Comparison of ENCODE assay signal across 8 cellular contexts in the genomic region with DNA sequence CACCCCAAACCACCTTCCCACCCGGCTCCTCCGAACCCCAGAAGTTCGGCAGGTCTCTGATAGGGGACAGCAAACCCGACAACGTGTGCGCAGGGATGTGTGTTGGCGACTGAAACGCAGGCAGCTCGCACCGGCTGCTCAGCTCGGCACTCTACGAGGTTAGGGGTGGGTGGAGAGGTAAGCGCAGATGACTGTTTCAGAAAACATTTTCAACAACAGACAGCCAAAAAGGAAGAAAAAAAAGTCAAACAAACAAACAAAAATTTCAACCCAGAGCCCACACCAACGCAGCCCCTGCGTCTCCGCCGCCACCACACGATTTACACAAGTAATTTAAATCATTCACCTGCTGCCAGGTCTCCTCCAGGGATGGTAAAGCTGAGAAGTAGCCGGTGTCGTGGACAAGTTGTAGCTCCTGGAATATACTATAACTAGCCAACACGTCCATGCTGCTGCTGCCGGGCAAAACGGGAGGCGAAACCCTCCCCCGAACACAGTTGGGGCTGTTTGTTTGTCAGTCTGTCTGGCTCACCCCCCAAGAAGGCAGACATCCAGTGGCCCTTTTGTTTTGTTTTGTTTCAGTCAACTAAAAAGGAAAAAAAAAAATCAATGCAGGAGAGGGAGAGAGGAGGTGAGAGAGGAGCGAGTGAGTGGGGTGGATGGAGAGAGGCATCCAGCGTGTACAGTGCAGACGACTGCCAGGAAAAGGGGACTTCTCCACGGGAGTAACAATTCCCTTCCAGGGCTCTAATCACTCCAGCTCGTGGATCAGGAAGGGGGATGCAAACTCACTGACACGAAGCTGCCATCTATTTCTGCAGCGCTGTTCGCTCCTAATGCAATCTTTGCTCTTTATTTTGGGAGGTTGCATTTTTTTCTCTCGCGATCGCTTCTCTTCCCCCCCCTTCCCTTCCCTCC. TPM values are rescaled to one million over a fixed set of nuclear protein-coding genes. Genes with fewer than 3 reads are reported as not detected.
A peak's percentile ranks its signal among the peaks of the same experiment; 100 is the strongest.
DNase-seq lines count a peak whose midpoint lies in the region; ATAC-seq and TF ChIP-seq lines count a peak whose summit lies in the region.

Gene KLF7, minus strand, starts transcription at position 828 of the 918 bp plus-strand sequence. Its CDS starts 380 bp downstream, at position 448.

- H3K9me3 Mint-ChIP-seq in activated T-helper 2 cell treated with anti-CD3 and anti-CD28 coated beads, Interferon-gamma antibody, Interleukin-2, Interleukin-4, amounts not matched to agents 10 μg/mL and 5 μg/mL and 100 μg/mL, durations not matched to agents 14 hours and 24 hours and 36 hours: no peaks in the 10 kb centered on the region
- H3K9me3 Mint-ChIP-seq in natural killer cell: no peaks in the 10 kb centered on the region

- H3K4me1 Mint-ChIP-seq in activated T-helper 2 cell treated with anti-CD3 and anti-CD28 coated beads, Interferon-gamma antibody, Interleukin-2, Interleukin-4, amounts not matched to agents 10 μg/mL and 5 μg/mL and 100 μg/mL, durations not matched to agents 14 hours and 24 hours and 36 hours (ENCODE audit: low read depth): peaks cover 47% of the 10 kb centered on the region
- peaks cover 45 to 56% of the 10 kb centered on the region in 2 donors for H3K4me1 Mint-ChIP-seq in natural killer cell

- peak within 1 kb of the TSS; percentile 97 for H3K27ac Mint-ChIP-seq in activated T-helper 2 cell treated with anti-CD3 and anti-CD28 coated beads, Interferon-gamma antibody, Interleukin-2, Interleukin-4, amounts not matched to agents 10 μg/mL and 5 μg/mL and 100 μg/mL, durations not matched to agents 14 hours and 24 hours and 36 hours
- H3K27ac Mint-ChIP-seq in natural killer cell: peak within 1 kb of the TSS; percentile 92 to 99

- intact Hi-C loops in activated T-helper 2 cell treated with anti-CD3 and anti-CD28 coated beads, Interferon-gamma antibody, Interleukin-2, Interleukin-4, amounts not matched to agents 10 μg/mL and 5 μg/mL and 100 μg/mL, durations not matched to agents 14 hours and 24 hours and 36 hours (cut with micrococcal nuclease): loop anchor here (1.0 to 10.0 kb wide), 10 partner anchors 15 to 459 kb away; partner anchors contain the start of genes CREB1, FASTKD2, MDH1B and METTL21A
- intact Hi-C loops in natural killer cell (cut with micrococcal nuclease): loop anchor here (2.0 to 5.0 kb wide), 3 partner anchors 23 to 398 kb away; partner anchors contain the start of genes CREB1, FASTKD2 and MDH1B

- peak within 1 kb of the TSS; percentile 98 for H3K4me3 Mint-ChIP-seq in activated T-helper 2 cell treated with anti-CD3 and anti-CD28 coated beads, Interferon-gamma antibody, Interleukin-2, Interleukin-4, amounts not matched to agents 10 μg/mL and 5 μg/mL and 100 μg/mL, durations not matched to agents 14 hours and 24 hours and 36 hours (ENCODE audit: low read depth)
- H3K4me3 Mint-ChIP-seq in natural killer cell: peak within 1 kb of the TSS; percentile 99

- DNase-seq in NCI-H2107 treated with DMSO at 0.1 percent for 48 hours (lab: John Stamatoyannopoulos, UW; ENCODE audit: unreplicated experiment): peak; percentile 64
- no peak for DNase-seq in NCI-H2107 (lab: John Stamatoyannopoulos, UW)
- DNase-seq in NCI-H774 (lab: John Stamatoyannopoulos, UW): peak; percentile 51
- DNase-seq in activated T-helper 2 cell treated with anti-CD3 and anti-CD28 coated beads, Interferon-gamma antibody, Interleukin-2, Interleukin-4, amounts not matched to agents 10 μg/mL and 5 μg/mL and 100 μg/mL, durations not matched to agents 14 hours and 24 hours and 36 hours (ENCODE audit: low spot score): peak; percentile 53
- DNase-seq in fibroblast of peridontal ligament (ENCODE audit: extremely low read depth): peak; percentile 39
- DNase-seq in natural killer cell: peak; percentile 51

- H3K27me3 Mint-ChIP-seq in activated T-helper 2 cell treated with anti-CD3 and anti-CD28 coated beads, Interferon-gamma antibody, Interleukin-2, Interleukin-4, amounts not matched to agents 10 μg/mL and 5 μg/mL and 100 μg/mL, durations not matched to agents 14 hours and 24 hours and 36 hours (ENCODE audit: low read depth): no peaks in the 10 kb centered on the region
- peaks cover 0 to 25% of the 10 kb centered on the region in 2 donors for H3K27me3 Mint-ChIP-seq in natural killer cell (ENCODE audit: low read depth in 2 of 2)

- peak in 2 of 3 donors; percentile 17 to 18 for ATAC-seq in natural killer cell
- no peak for ATAC-seq in GM19452 (IDR thresholded peaks at IDR 0.05; ENCODE audit: unreplicated experiment)

- TF ChIP-seq CTCF in natural killer cell (IDR thresholded peaks at IDR 0.05): no peak
- no peak for TF ChIP-seq CTCF in subcutaneous adipose tissue (IDR thresholded peaks at IDR 0.05; ENCODE audit: low read depth)

- H3K36me3 Mint-ChIP-seq in activated T-helper 2 cell treated with anti-CD3 and anti-CD28 coated beads, Interferon-gamma antibody, Interleukin-2, Interleukin-4, amounts not matched to agents 10 μg/mL and 5 μg/mL and 100 μg/mL, durations not matched to agents 14 hours and 24 hours and 36 hours (ENCODE audit: low read depth): peaks cover 18% of the 10 kb centered on the region
- no peaks in the 10 kb centered on the region for H3K36me3 Mint-ChIP-seq in natural killer cell

RNA-seq across cellular contexts. Expression of gene KLF7, which starts in this region (rescaled TPM):
- 16.6 and 19.3 TPM in 2 replicates for total RNA-seq in activated T-helper 2 cell treated with anti-CD3 and anti-CD28 coated beads, Interferon-gamma antibody, Interleukin-2, Interleukin-4, amounts not matched to agents 10 μg/mL and 5 μg/mL and 100 μg/mL, durations not matched to agents 14 hours and 24 hours and 36 hours
- total RNA-seq in natural killer cell: 10 to 100 TPM; 22.9 to 39.1 (median 32.4) TPM
- 10 to 100 TPM; 25.7 to 34.1 (median 28.7) TPM for total RNA-seq in subcutaneous adipose tissue
